1 cellular context compared by ENCODE assay signal in genomic region chr19:23395041-23395721, GRCh38.
TF ChIP-seq lines count a peak whose summit lies in the region.

Gene ZNF91, minus strand, starts transcription at chr19:23395471. Its CDS starts 117 bp downstream, at chr19:23395354.

TF ChIP-seq in HepG2, 621 proteins besides CTCF, POLR2A, EP300 and RAD21 (continued from another document and continues in another):
- TF ChIP-seq, protein P1, sequence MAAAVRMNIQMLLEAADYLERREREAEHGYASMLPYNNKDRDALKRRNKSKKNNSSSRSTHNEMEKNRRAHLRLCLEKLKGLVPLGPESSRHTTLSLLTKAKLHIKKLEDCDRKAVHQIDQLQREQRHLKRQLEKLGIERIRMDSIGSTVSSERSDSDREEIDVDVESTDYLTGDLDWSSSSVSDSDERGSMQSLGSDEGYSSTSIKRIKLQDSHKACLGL (CRISPR knock-in tag; IDR thresholded peaks at IDR 0.05), result 0 out of 2 replicates have a peak, but pooled peaks have one; percentile 71
- TF ChIP-seq ZNF430 (CRISPR knock-in tag; IDR thresholded peaks at IDR 0.05) (peak; percentile 76; the same call in 1 of the 2 replicates), NCOA2 (CRISPR knock-in tag; IDR thresholded peaks at IDR 0.05) (peak; percentile 50; the same call in 1 of the 2 replicates), YY1 (IDR thresholded peaks at IDR 0.05; ENCODE audit: insufficient read depth, insufficient replicate concordance, low read depth, low read length) (peak; percentile 76), LRRFIP1 (CRISPR knock-in tag; conservative IDR thresholded peaks at IDR 0.05) (no peak), ZNF777 (CRISPR knock-in tag; IDR thresholded peaks at IDR 0.05) (peak; percentile 46; the same call in 1 of the 2 replicates), THAP11 (CRISPR knock-in tag; IDR thresholded peaks at IDR 0.05) (peak; percentile 75), ISX (CRISPR knock-in tag; conservative IDR thresholded peaks at IDR 0.05) (peak; percentile 42; the same call in 1 of the 2 replicates), ZFP1 (CRISPR knock-in tag; IDR thresholded peaks at IDR 0.05) (0 out of 2 replicates have a peak, but pooled peaks have one; percentile 29), ARID3A (IDR thresholded peaks at IDR 0.05; ENCODE audit: low read depth, low read length) (peak; percentile 88), ZBTB3 (CRISPR knock-in tag; IDR thresholded peaks at IDR 0.05; ENCODE audit: borderline replicate concordance, low read depth) (no peak), THAP7 (CRISPR knock-in tag; IDR thresholded peaks at IDR 0.05) (peak; percentile 80; the same call in 1 of the 2 replicates), MED1 (CRISPR knock-in tag; IDR thresholded peaks at IDR 0.05) (peak; percentile 37; the same call in 1 of the 2 replicates), ZNF761 (CRISPR knock-in tag; conservative IDR thresholded peaks at IDR 0.05) (peak; percentile 73; the same call in 1 of the 2 replicates), ZNF234 (CRISPR knock-in tag; conservative IDR thresholded peaks at IDR 0.05) (no peak), ZNF790 (CRISPR knock-in tag; IDR thresholded peaks at IDR 0.05; ENCODE audit: borderline replicate concordance) (0 out of 2 replicates have a peak, but pooled peaks have one; percentile 37), BRD4 (CRISPR knock-in tag; IDR thresholded peaks at IDR 0.05) (peak; percentile 88), CEBPG (CRISPR knock-in tag; IDR thresholded peaks at IDR 0.05) (peak; percentile 25; the same call in 1 of the 2 replicates), YEATS4 (CRISPR knock-in tag; IDR thresholded peaks at IDR 0.05; ENCODE audit: borderline replicate concordance) (peak; percentile 47; the same call in 1 of the 2 replicates), KLF6 (CRISPR knock-in tag; IDR thresholded peaks at IDR 0.05) (peak; percentile 84), ZNF652 (CRISPR knock-in tag; IDR thresholded peaks at IDR 0.05; ENCODE audit: borderline replicate concordance, low read depth) (no peak), NFYC (CRISPR knock-in tag; IDR thresholded peaks at IDR 0.05) (peak; percentile 95), ZNF746 (CRISPR knock-in tag; IDR thresholded peaks at IDR 0.05) (no peak), RXRB (CRISPR knock-in tag; IDR thresholded peaks at IDR 0.05; ENCODE audit: borderline replicate concordance) (0 out of 2 replicates have a peak, but pooled peaks have one; percentile 22), TBL1XR1 (IDR thresholded peaks at IDR 0.05; ENCODE audit: borderline replicate concordance, low read length, partially characterized antibody) (peak; percentile 40), ZNF782 (CRISPR knock-in tag; IDR thresholded peaks at IDR 0.05; ENCODE audit: borderline replicate concordance) (peak; percentile 94; the same call in 1 of the 2 replicates), ZFP37 (CRISPR knock-in tag; IDR thresholded peaks at IDR 0.05; ENCODE audit: borderline replicate concordance) (no peak), ZNF17 (CRISPR knock-in tag; IDR thresholded peaks at IDR 0.05) (no peak), SMAD3 (CRISPR knock-in tag; IDR thresholded peaks at IDR 0.05) (peak; percentile 62; the same call in 1 of the 2 replicates), BORCS8-MEF2B (CRISPR knock-in tag; IDR thresholded peaks at IDR 0.05) (0 out of 2 replicates have a peak, but pooled peaks have one; percentile 65), HBP1 (CRISPR knock-in tag; IDR thresholded peaks at IDR 0.05; ENCODE audit: low read depth) (peak; percentile 61; the same call in 1 of the 2 replicates), NKX3-1 (CRISPR knock-in tag; IDR thresholded peaks at IDR 0.05) (peak; percentile 75; the same call in 1 of the 2 replicates), CHCHD3 (CRISPR knock-in tag; IDR thresholded peaks at IDR 0.05) (0 out of 2 replicates have a peak, but pooled peaks have one; percentile 36), BRF2 (CRISPR knock-in tag; IDR thresholded peaks at IDR 0.05) (no peak), ELF1 (CRISPR knock-in tag; IDR thresholded peaks at IDR 0.05) (peak; percentile 92), CBX1 (IDR thresholded peaks at IDR 0.05; ENCODE audit: low read depth) (peak; percentile 69), ZMYM4 (CRISPR knock-in tag; IDR thresholded peaks at IDR 0.05) (peak; percentile 93), TAF15 (IDR thresholded peaks at IDR 0.05; ENCODE audit: low read depth, low read length, poor library complexity, severe bottlenecking) (no peak), KDM4B (CRISPR knock-in tag; IDR thresholded peaks at IDR 0.05) (peak; percentile 69; the same call in 1 of the 2 replicates), NONO (IDR thresholded peaks at IDR 0.05) (no peak), NONO (CRISPR knock-in tag; conservative IDR thresholded peaks at IDR 0.05) (peak; percentile 71; the same call in 1 of the 2 replicates)
- TF ChIP-seq, protein P2, sequence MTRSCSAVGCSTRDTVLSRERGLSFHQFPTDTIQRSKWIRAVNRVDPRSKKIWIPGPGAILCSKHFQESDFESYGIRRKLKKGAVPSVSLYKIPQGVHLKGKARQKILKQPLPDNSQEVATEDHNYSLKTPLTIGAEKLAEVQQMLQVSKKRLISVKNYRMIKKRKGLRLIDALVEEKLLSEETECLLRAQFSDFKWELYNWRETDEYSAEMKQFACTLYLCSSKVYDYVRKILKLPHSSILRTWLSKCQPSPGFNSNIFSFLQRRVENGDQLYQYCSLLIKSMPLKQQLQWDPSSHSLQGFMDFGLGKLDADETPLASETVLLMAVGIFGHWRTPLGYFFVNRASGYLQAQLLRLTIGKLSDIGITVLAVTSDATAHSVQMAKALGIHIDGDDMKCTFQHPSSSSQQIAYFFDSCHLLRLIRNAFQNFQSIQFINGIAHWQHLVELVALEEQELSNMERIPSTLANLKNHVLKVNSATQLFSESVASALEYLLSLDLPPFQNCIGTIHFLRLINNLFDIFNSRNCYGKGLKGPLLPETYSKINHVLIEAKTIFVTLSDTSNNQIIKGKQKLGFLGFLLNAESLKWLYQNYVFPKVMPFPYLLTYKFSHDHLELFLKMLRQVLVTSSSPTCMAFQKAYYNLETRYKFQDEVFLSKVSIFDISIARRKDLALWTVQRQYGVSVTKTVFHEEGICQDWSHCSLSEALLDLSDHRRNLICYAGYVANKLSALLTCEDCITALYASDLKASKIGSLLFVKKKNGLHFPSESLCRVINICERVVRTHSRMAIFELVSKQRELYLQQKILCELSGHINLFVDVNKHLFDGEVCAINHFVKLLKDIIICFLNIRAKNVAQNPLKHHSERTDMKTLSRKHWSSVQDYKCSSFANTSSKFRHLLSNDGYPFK (CRISPR knock-in tag; IDR thresholded peaks at IDR 0.05; ENCODE audit: borderline replicate concordance), result peak; percentile 74
- TF ChIP-seq, protein P3, sequence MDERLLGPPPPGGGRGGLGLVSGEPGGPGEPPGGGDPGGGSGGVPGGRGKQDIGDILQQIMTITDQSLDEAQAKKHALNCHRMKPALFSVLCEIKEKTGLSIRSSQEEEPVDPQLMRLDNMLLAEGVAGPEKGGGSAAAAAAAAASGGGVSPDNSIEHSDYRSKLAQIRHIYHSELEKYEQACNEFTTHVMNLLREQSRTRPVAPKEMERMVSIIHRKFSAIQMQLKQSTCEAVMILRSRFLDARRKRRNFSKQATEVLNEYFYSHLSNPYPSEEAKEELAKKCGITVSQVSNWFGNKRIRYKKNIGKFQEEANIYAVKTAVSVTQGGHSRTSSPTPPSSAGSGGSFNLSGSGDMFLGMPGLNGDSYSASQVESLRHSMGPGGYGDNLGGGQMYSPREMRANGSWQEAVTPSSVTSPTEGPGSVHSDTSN (CRISPR knock-in tag; IDR thresholded peaks at IDR 0.05), result peak; percentile 93
- TF ChIP-seq, protein P4, sequence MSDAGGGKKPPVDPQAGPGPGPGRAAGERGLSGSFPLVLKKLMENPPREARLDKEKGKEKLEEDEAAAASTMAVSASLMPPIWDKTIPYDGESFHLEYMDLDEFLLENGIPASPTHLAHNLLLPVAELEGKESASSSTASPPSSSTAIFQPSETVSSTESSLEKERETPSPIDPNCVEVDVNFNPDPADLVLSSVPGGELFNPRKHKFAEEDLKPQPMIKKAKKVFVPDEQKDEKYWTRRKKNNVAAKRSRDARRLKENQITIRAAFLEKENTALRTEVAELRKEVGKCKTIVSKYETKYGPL (CRISPR knock-in tag; IDR thresholded peaks at IDR 0.05), result 0 out of 2 replicates have a peak, but pooled peaks have one; percentile 55
- TF ChIP-seq, protein P5, sequence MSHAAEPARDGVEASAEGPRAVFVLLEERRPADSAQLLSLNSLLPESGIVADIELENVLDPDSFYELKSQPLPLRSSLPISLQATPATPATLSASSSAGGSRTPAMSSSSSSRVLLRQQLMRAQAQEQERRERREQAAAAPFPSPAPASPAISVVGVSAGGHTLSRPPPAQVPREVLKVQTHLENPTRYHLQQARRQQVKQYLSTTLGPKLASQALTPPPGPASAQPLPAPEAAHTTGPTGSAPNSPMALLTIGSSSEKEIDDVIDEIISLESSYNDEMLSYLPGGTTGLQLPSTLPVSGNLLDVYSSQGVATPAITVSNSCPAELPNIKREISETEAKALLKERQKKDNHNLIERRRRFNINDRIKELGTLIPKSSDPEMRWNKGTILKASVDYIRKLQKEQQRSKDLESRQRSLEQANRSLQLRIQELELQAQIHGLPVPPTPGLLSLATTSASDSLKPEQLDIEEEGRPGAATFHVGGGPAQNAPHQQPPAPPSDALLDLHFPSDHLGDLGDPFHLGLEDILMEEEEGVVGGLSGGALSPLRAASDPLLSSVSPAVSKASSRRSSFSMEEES (CRISPR knock-in tag; IDR thresholded peaks at IDR 0.05), result peak; percentile 55; the same call in 1 of the 2 replicates
- TF ChIP-seq, protein P6, sequence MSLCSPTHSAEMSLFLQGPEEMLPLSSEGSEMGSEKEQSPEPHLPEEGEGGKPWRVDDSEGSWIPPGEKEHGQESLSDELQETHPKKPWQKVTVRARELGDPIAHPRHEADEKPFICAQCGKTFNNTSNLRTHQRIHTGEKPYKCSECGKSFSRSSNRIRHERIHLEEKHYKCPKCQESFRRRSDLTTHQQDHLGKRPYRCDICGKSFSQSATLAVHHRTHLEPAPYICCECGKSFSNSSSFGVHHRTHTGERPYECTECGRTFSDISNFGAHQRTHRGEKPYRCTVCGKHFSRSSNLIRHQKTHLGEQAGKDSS (CRISPR knock-in tag; IDR thresholded peaks at IDR 0.05; ENCODE audit: borderline replicate concordance, low read depth), result peak; percentile 87; the same call in 1 of the 2 replicates
- TF ChIP-seq, protein P7, sequence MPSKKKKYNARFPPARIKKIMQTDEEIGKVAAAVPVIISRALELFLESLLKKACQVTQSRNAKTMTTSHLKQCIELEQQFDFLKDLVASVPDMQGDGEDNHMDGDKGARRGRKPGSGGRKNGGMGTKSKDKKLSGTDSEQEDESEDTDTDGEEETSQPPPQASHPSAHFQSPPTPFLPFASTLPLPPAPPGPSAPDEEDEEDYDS (CRISPR knock-in tag; IDR thresholded peaks at IDR 0.05), result peak; percentile 90
